Comparison of ENCODE assay signal across 10 cellular contexts in the genomic region with DNA sequence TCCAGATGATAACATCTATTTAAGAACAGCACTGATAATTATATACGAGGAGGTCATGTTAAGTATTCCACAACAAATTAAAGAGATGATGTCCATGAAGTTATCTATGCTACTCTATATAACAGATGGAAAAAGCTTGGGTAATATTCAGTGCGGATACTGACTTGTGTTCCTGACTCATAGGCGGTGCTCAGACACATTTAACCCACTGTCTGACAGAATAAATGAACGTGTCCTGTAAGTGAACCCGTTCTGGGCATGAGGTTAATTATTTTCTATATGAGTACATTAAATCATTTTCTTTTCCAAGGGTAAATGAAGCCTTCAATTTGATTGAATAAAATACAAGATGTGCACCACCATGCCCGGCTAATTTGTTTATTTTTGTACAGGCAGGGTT. TPM values are rescaled to one million over a fixed set of nuclear protein-coding genes. Genes with fewer than 3 reads are reported as not detected.
DNase-seq lines count a peak whose midpoint lies in the region; ATAC-seq and TF ChIP-seq lines count a peak whose summit lies in the region.
"Not testable (repeated sequence)": the region's sequence is repeated elsewhere in the genome, so short reads cannot be mapped to it uniquely, and the experiment has no call there.
"Had no signal": no experiment of that assay in that cellular context is flagged by ENCODE, and none has a peak within 500 bp of the region (broad histone marks: within the 10 kb centered on the region; RNA-seq: fewer than 3 reads in every experiment).

No MANE protein-coding gene starts in this region.

- not testable (repeated sequence) for H3K27ac ChIP-seq in CD4-positive, CD25-positive, alpha-beta regulatory T cell (ENCODE audit: insufficient read depth, low read length, poor library complexity, severe bottlenecking); HEK293 (ENCODE audit: extremely low read depth, low read depth, low read length)
- H3K27ac ChIP-seq in SJCRH30, result peak overlapping the region; percentile 1; the same call in 1 of the 2 replicates

- H3K4me3 Mint-ChIP-seq in CD4-positive, CD25-positive, alpha-beta regulatory T cell, result peak overlapping the region; percentile 18 to 69 (median 50)
- peak overlapping the region; percentile 51 for H3K4me3 Mint-ChIP-seq in activated naive CD8-positive, alpha-beta T cell

- H3K27ac Mint-ChIP-seq in CD4-positive, CD25-positive, alpha-beta regulatory T cell, result peak overlapping the region in 2 of 3 donors; percentile 23 to 83
- H3K27ac Mint-ChIP-seq in activated naive CD8-positive, alpha-beta T cell, result peak overlapping the region; percentile 34

- H3K9me3 ChIP-seq in CD4-positive, CD25-positive, alpha-beta regulatory T cell (ENCODE audit: control insufficient read depth in 2 of 2, low read length in 2 of 2); HEK293 (ENCODE audit: control insufficient read depth, insufficient read depth, low read depth, low read length); SJCRH30 (replicated peaks): not testable (repeated sequence)

- DNase-seq in CD4-positive, CD25-positive, alpha-beta regulatory T cell, result not testable (repeated sequence)
- DNase-seq in NCI-H1105 treated with DMSO at 0.1 percent for 48 hours (lab: John Stamatoyannopoulos, UW), result peak; percentile 44
- peak in 1 of 2 experiments; percentile 69 for DNase-seq in SJCRH30
- DNase-seq in kidney tubule cell (ENCODE audit: low spot score), result peak; percentile 27
- DNase-seq in renal cortical epithelial cell (ENCODE audit: low read depth), result peak; percentile 14

- H3K4me1 Mint-ChIP-seq in CD4-positive, CD25-positive, alpha-beta regulatory T cell, result peaks cover 10 to 27% (median 13%) of the 10 kb centered on the region in 4 donors
- peaks cover 22% of the 10 kb centered on the region for H3K4me1 Mint-ChIP-seq in activated naive CD8-positive, alpha-beta T cell (ENCODE audit: low read depth)

- ATAC-seq in CD4-positive, CD25-positive, alpha-beta regulatory T cell (ENCODE audit: low read depth in 2 of 2), result not testable (repeated sequence)
- ATAC-seq in esophagus mucosa, result peak; percentile 61

- TF ChIP-seq CTCF in HEK293 (tag by site-specific recombination; IDR thresholded peaks at IDR 0.05), result not testable (repeated sequence)

- CTCF ChIA-PET in HEK293 (lab: Yijun Ruan, JAX), result interaction anchor here (0.6 kb wide), 1 partner anchor 54 kb away, joined by 3 read pairs; no protein-coding TSS in a partner anchor

- H3K4me1 ChIP-seq in CD4-positive, CD25-positive, alpha-beta regulatory T cell (ENCODE audit: control insufficient read depth, insufficient read depth, low read length, poor library complexity, severe bottlenecking); HEK293 (ENCODE audit: control insufficient read depth, insufficient read depth, low read length): not testable (repeated sequence)
- H3K4me1 ChIP-seq in SJCRH30, result peaks cover 13% of the 10 kb centered on the region

- POLR2A ChIA-PET in HEK293 (lab: Yijun Ruan, JAX), result not testable (repeated sequence)

- H3K36me3 ChIP-seq in CD4-positive, CD25-positive, alpha-beta regulatory T cell (ENCODE audit: control insufficient read depth, insufficient read depth, low read length); HEK293 (ENCODE audit: control insufficient read depth in 2 of 2, insufficient read depth in 1 of 2, low read length in 2 of 2); SJCRH30: not testable (repeated sequence)

- not testable (repeated sequence) for H3K36me3 Mint-ChIP-seq in CD4-positive, CD25-positive, alpha-beta regulatory T cell; activated naive CD8-positive, alpha-beta T cell

- not testable (repeated sequence) for H3K4me3 ChIP-seq in CD4-positive, CD25-positive, alpha-beta regulatory T cell (ENCODE audit: low read depth, low read length); HEK293 (ENCODE audit: low read depth, low read length); SJCRH30

- not testable (repeated sequence) for H3K27me3 ChIP-seq in CD4-positive, CD25-positive, alpha-beta regulatory T cell (ENCODE audit: control insufficient read depth, insufficient read depth, low read length); SJCRH30

- H3K27me3 Mint-ChIP-seq in CD4-positive, CD25-positive, alpha-beta regulatory T cell; activated naive CD8-positive, alpha-beta T cell: not testable (repeated sequence)

- H3K9me3 Mint-ChIP-seq in CD4-positive, CD25-positive, alpha-beta regulatory T cell; activated naive CD8-positive, alpha-beta T cell (ENCODE audit: low read depth): not testable (repeated sequence)

TF ChIP-seq in HEK293, 187 proteins besides CTCF, POLR2A, EP300 and RAD21:
- peak; percentile 27; the same call in 1 of the 2 replicates for TF ChIP-seq SP7 (tag by site-specific recombination; IDR thresholded peaks at IDR 0.05)

RNA-seq across cellular contexts. Expression of gene EVPLL, which starts 31.7 kb away (rescaled TPM):
- total RNA-seq in CD4-positive, CD25-positive, alpha-beta regulatory T cell, result not detected
- under 1 TPM in 1 of 4 donors, not detected in 3; 0.25 TPM for polyA plus RNA-seq in CD4-positive, CD25-positive, alpha-beta regulatory T cell
- total RNA-seq in SJCRH30 (2014; rRNA removed; shearing (Covaris generic)), result not detected in 2 replicates
- total RNA-seq in esophagus mucosa (5.3 TPM), renal cortical epithelial cell (0.10 TPM in 1 of 2 replicates, not detected in the other)
- total RNA-seq: activated CD8-positive, alpha-beta memory T cell treated with anti-CD3 and anti-CD28 coated beads, Interleukin-2, amount 10 ng/mL, durations not matched to agents 7 days and 5 days; gastroesophageal sphincter had no signal

RNA-seq across cellular contexts. Expression of gene SHMT1, which starts 46.0 kb away (rescaled TPM):
- total RNA-seq in CD4-positive, CD25-positive, alpha-beta regulatory T cell, result 19.0 TPM
- polyA plus RNA-seq in CD4-positive, CD25-positive, alpha-beta regulatory T cell, result 10 to 100 TPM; 31.5 to 44.7 (median 35.9) TPM
- total RNA-seq in SJCRH30 (2014; rRNA removed; shearing (Covaris generic)), result 84.6 and 92.6 TPM in 2 replicates
- total RNA-seq in esophagus mucosa (67.1 TPM), renal cortical epithelial cell (27.6 and 30.3 TPM in 2 replicates)
